7 cellular contexts compared by ENCODE assay signal in genomic region chr1:145824499-145824842, GRCh38. TPM values are rescaled to one million over a fixed set of nuclear protein-coding genes. Genes with fewer than 3 reads are reported as not detected.
DNase-seq lines count a peak whose midpoint lies in the region; ATAC-seq and TF ChIP-seq lines count a peak whose summit lies in the region.

No MANE protein-coding gene starts in this region.

- no peak for TF ChIP-seq CTCF in HL-60 (IDR thresholded peaks at IDR 0.05; ENCODE audit: insufficient read depth, low read length)

- H3K4me3 ChIP-seq in HL-60 (replicated peaks; ENCODE audit: insufficient read depth, low read length) (peak overlapping the region; percentile 93), iPS-18c (ENCODE audit: insufficient read depth, low read depth, low read length) (peak overlapping the region; percentile 92)

- DNase-seq in HL-60 (ENCODE audit: low read depth in 1 of 2, low spot score in 1 of 2) (no peak), HuH-7.5 (ENCODE audit: low spot score) (no peak)
- DNase-seq in activated T-helper 1 cell treated with anti-CD3 and anti-CD28 coated beads, Interleukin-12 subunit alpha, Interleukin-12 subunit beta, Interleukin-2, Interleukin-4 antibody, amounts not matched to agents 30 ng/mL and 10 ng/mL and 1 ng/mL, durations not matched to agents 14 hours and 24 hours and 36 hours (ENCODE audit: low spot score), result no peak
- no peak for DNase-seq in stimulated activated naive CD8-positive, alpha-beta T cell treated with anti-CD3 and anti-CD28 coated beads, Interleukin-15, amount 100 ng/mL, for 72 hours

- peaks cover 32% of the 10 kb centered on the region for H3K36me3 Mint-ChIP-seq in activated T-helper 1 cell treated with anti-CD3 and anti-CD28 coated beads, Interleukin-12 subunit alpha, Interleukin-12 subunit beta, Interleukin-2, Interleukin-4 antibody, amounts not matched to agents 30 ng/mL and 10 ng/mL and 1 ng/mL, durations not matched to agents 14 hours and 24 hours and 36 hours (ENCODE audit: low read depth)

- no peaks in the 10 kb centered on the region for H3K9me3 ChIP-seq in iPS-18c (ENCODE audit: control insufficient read depth, insufficient read depth, low read length)

- peaks cover 38% of the 10 kb centered on the region for H3K4me1 Mint-ChIP-seq in activated T-helper 1 cell treated with anti-CD3 and anti-CD28 coated beads, Interleukin-12 subunit alpha, Interleukin-12 subunit beta, Interleukin-2, Interleukin-4 antibody, amounts not matched to agents 30 ng/mL and 10 ng/mL and 1 ng/mL, durations not matched to agents 14 hours and 24 hours and 36 hours (ENCODE audit: low read depth)
- peaks cover 53% of the 10 kb centered on the region for H3K4me1 Mint-ChIP-seq in stimulated activated naive CD8-positive, alpha-beta T cell treated with anti-CD3 and anti-CD28 coated beads, Interleukin-15, amount 100 ng/mL, for 72 hours

- H3K27me3 Mint-ChIP-seq in activated T-helper 1 cell treated with anti-CD3 and anti-CD28 coated beads, Interleukin-12 subunit alpha, Interleukin-12 subunit beta, Interleukin-2, Interleukin-4 antibody, amounts not matched to agents 30 ng/mL and 10 ng/mL and 1 ng/mL, durations not matched to agents 14 hours and 24 hours and 36 hours (ENCODE audit: insufficient read depth), result no peaks in the 10 kb centered on the region
- H3K27me3 Mint-ChIP-seq in stimulated activated naive CD8-positive, alpha-beta T cell treated with anti-CD3 and anti-CD28 coated beads, Interleukin-15, amount 100 ng/mL, for 72 hours, result no peaks in the 10 kb centered on the region

- H3K4me3 Mint-ChIP-seq in activated T-helper 1 cell treated with anti-CD3 and anti-CD28 coated beads, Interleukin-12 subunit alpha, Interleukin-12 subunit beta, Interleukin-2, Interleukin-4 antibody, amounts not matched to agents 30 ng/mL and 10 ng/mL and 1 ng/mL, durations not matched to agents 14 hours and 24 hours and 36 hours, result peak overlapping the region; percentile 99
- peak overlapping the region; percentile 94 to 99 for H3K4me3 Mint-ChIP-seq in stimulated activated naive CD8-positive, alpha-beta T cell treated with anti-CD3 and anti-CD28 coated beads, Interleukin-15, amount 100 ng/mL, for 72 hours

- intact Hi-C loops in activated T-helper 1 cell treated with anti-CD3 and anti-CD28 coated beads, Interleukin-12 subunit alpha, Interleukin-12 subunit beta, Interleukin-2, Interleukin-4 antibody, amounts not matched to agents 30 ng/mL and 10 ng/mL and 1 ng/mL, durations not matched to agents 14 hours and 24 hours and 36 hours (cut with micrococcal nuclease), result loop anchor here (2.0 to 5.0 kb wide), 2 partner anchors 52 to 102 kb away; no protein-coding TSS in a partner anchor

- no peaks in the 10 kb centered on the region for H3K27me3 ChIP-seq in HL-60 (ENCODE audit: insufficient read depth, poor library complexity, severe bottlenecking)

- H3K9me3 Mint-ChIP-seq in activated T-helper 1 cell treated with anti-CD3 and anti-CD28 coated beads, Interleukin-12 subunit alpha, Interleukin-12 subunit beta, Interleukin-2, Interleukin-4 antibody, amounts not matched to agents 30 ng/mL and 10 ng/mL and 1 ng/mL, durations not matched to agents 14 hours and 24 hours and 36 hours, result no peaks in the 10 kb centered on the region
- no peaks in the 10 kb centered on the region for H3K9me3 Mint-ChIP-seq in stimulated activated naive CD8-positive, alpha-beta T cell treated with anti-CD3 and anti-CD28 coated beads, Interleukin-15, amount 100 ng/mL, for 72 hours

- H3K27ac Mint-ChIP-seq in activated T-helper 1 cell treated with anti-CD3 and anti-CD28 coated beads, Interleukin-12 subunit alpha, Interleukin-12 subunit beta, Interleukin-2, Interleukin-4 antibody, amounts not matched to agents 30 ng/mL and 10 ng/mL and 1 ng/mL, durations not matched to agents 14 hours and 24 hours and 36 hours, result peak overlapping the region; percentile 94
- H3K27ac Mint-ChIP-seq in stimulated activated naive CD8-positive, alpha-beta T cell treated with anti-CD3 and anti-CD28 coated beads, Interleukin-15, amount 100 ng/mL, for 72 hours, result peak overlapping the region; percentile 99 to 100

- peak overlapping the region; percentile 89 for H3K27ac ChIP-seq in HL-60 (replicated peaks)

- ATAC-seq in stimulated activated naive CD8-positive, alpha-beta T cell treated with anti-CD3 and anti-CD28 coated beads, Interleukin-15, amount 100 ng/mL, for 72 hours, result no peak
- ATAC-seq in HG02571 (IDR thresholded peaks at IDR 0.05; ENCODE audit: unreplicated experiment) (no peak), GM18519 (IDR thresholded peaks at IDR 0.05; ENCODE audit: low FRiP score, unreplicated experiment) (no peak)

RNA-seq across cellular contexts. Expression of gene POLR3C, which starts 0.5 kb away (rescaled TPM):
- total RNA-seq in activated T-helper 1 cell treated with anti-CD3 and anti-CD28 coated beads, Interleukin-12 subunit alpha, Interleukin-12 subunit beta, Interleukin-2, Interleukin-4 antibody, amounts not matched to agents 30 ng/mL and 10 ng/mL and 1 ng/mL, durations not matched to agents 14 hours and 24 hours and 36 hours, result 44.5 and 47.2 TPM in 2 replicates

RNA-seq across cellular contexts. Expression of gene RNF115, which starts 0.6 kb away (rescaled TPM):
- 18.8 and 20.0 TPM in 2 replicates for total RNA-seq in activated T-helper 1 cell treated with anti-CD3 and anti-CD28 coated beads, Interleukin-12 subunit alpha, Interleukin-12 subunit beta, Interleukin-2, Interleukin-4 antibody, amounts not matched to agents 30 ng/mL and 10 ng/mL and 1 ng/mL, durations not matched to agents 14 hours and 24 hours and 36 hours

RNA-seq across cellular contexts. Expression of gene NUDT17, which starts 21.0 kb away (rescaled TPM):
- 3.0 TPM in 2 replicates for total RNA-seq in activated T-helper 1 cell treated with anti-CD3 and anti-CD28 coated beads, Interleukin-12 subunit alpha, Interleukin-12 subunit beta, Interleukin-2, Interleukin-4 antibody, amounts not matched to agents 30 ng/mL and 10 ng/mL and 1 ng/mL, durations not matched to agents 14 hours and 24 hours and 36 hours

RNA-seq across cellular contexts. Expression of gene PIAS3, which starts 34.4 kb away (rescaled TPM):
- 16.9 and 17.0 TPM in 2 replicates for total RNA-seq in activated T-helper 1 cell treated with anti-CD3 and anti-CD28 coated beads, Interleukin-12 subunit alpha, Interleukin-12 subunit beta, Interleukin-2, Interleukin-4 antibody, amounts not matched to agents 30 ng/mL and 10 ng/mL and 1 ng/mL, durations not matched to agents 14 hours and 24 hours and 36 hours
